7 cellular contexts compared by ENCODE assay signal in the genomic region with DNA sequence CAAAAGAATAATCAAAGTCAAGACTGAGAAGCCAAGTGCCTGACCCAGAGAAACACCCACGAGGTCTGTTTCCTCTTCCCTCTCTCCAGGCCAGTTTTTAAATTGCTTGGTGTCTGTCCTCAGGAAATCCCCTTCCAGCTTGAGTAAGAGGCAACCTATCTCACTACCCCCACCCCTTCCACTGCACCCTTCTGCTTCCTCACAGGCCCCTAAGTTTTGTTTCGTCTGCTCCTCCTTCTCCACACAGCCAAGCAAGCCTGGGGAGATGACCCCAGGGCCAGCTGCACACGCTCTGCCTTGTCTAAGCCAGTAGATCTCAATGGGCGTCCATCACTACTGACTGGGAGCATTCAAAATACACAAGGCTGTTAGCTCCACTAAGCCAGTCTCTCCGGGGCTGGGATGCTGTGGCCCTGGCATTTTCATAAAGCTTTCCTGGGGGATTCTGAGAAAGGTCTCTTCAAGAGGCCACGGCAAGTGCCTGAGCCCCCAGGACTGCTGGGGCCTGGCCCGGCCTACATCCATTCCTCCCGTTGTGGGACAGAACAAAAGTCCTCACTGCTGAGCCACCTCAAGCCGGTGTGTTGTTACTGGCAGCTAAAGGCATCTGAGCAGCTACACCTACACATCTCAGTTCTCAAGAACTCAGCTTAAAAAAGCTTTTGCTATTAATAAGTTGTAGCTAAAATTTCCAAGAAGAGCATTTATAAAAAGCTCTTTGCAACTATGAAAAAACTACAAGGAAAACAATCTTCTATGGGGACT. TPM values are rescaled to one million over a fixed set of nuclear protein-coding genes. Genes with fewer than 3 reads are reported as not detected.
DNase-seq lines count a peak whose midpoint lies in the region; ATAC-seq, FAIRE-seq and TF ChIP-seq lines count a peak whose summit lies in the region.

No MANE protein-coding gene starts in this region.

- peaks cover 2 to 32% of the 10 kb centered on the region in 2 donors for H3K36me3 ChIP-seq in kidney (ENCODE audit: control insufficient read depth in 1 of 2, insufficient read depth in 2 of 2, low read length in 2 of 2)

- intact Hi-C loops in kidney (cut with DNase I), result no loop called here

- TF ChIP-seq POLR2A in GM18951 (IDR thresholded peaks at IDR 0.05; ENCODE audit: extremely low read depth, insufficient read depth, insufficient read length) (peak; percentile 55), NB4 (IDR thresholded peaks at IDR 0.05; ENCODE audit: extremely low read depth, insufficient read length) (no peak)

- H3K9me3 ChIP-seq in kidney (ENCODE audit: control insufficient read depth in 1 of 2, low read length in 2 of 2), result no peaks in the 10 kb centered on the region

- TF ChIP-seq CTCF in NB4 (IDR thresholded peaks at IDR 0.05; ENCODE audit: low read depth, low read length) (no peak), kidney (IDR thresholded peaks at IDR 0.05; ENCODE audit: borderline replicate concordance, extremely low read depth, insufficient read depth) (no peak)

- no peak overlapping the region for H3K27ac ChIP-seq in kidney (ENCODE audit: low read depth in 2 of 2, low read length in 2 of 2)

- H3K9ac ChIP-seq in kidney (ENCODE audit: low read length in 2 of 2), result no peak overlapping the region

- peaks cover 0 to 7% of the 10 kb centered on the region in 2 donors for H3K4me1 ChIP-seq in kidney (ENCODE audit: control insufficient read depth in 1 of 2, insufficient read depth in 1 of 2, low read depth in 1 of 2, low read length in 2 of 2)

- in situ Hi-C loops in GM18951 (cut with MboI; ENCODE audit: low sequenced_read_pairs, unreplicated experiment), result no loop called here

- no peak overlapping the region for H3K4me3 ChIP-seq in NB4 (ENCODE audit: low read depth, low read length)
- H3K4me3 ChIP-seq in kidney (ENCODE audit: low read length in 2 of 2), result no peak overlapping the region

- DNase-seq in NB4 (ENCODE audit: low read depth) (peak; percentile 42), dermis blood vessel endothelial cell (peak; percentile 38), kidney (no peak), ecto neural progenitor cell (ENCODE audit: low spot score) (no peak)
- peak; percentile 37 for DNase-seq in stimulated activated CD4-positive, alpha-beta T cell treated with anti-CD3 and anti-CD28 coated beads, Interleukin-4, amount 100 ng/mL, for 1 hour

- no peak for ATAC-seq in GM21390 (IDR thresholded peaks at IDR 0.05; ENCODE audit: unreplicated experiment)

- FAIRE-seq in kidney (lab: Jason Lieb, UNC), result no peak

RNA-seq across cellular contexts. Expression of a gene that starts 14.9 kb away (rescaled TPM):
- total RNA-seq in dermis blood vessel endothelial cell, result 2.1 and 3.6 TPM in 2 replicates
- 12.8 TPM for total RNA-seq in kidney
- polyA plus RNA-seq in kidney (ENCODE audit: insufficient read depth, low read depth, low replicate concordance), result 0.82 TPM

RNA-seq across cellular contexts. Expression of a gene that starts 17.4 kb away (rescaled TPM):
- 3.2 and 3.5 TPM in 2 replicates for total RNA-seq in dermis blood vessel endothelial cell
- 36.4 TPM for total RNA-seq in kidney
- 22.7 TPM for polyA plus RNA-seq in kidney (ENCODE audit: insufficient read depth, low read depth, low replicate concordance)

RNA-seq across cellular contexts. Expression of a gene that starts 17.7 kb away (rescaled TPM):
- total RNA-seq in dermis blood vessel endothelial cell, result 28.4 and 47.0 TPM in 2 replicates
- 39.0 TPM for total RNA-seq in kidney
- 17.1 TPM for polyA plus RNA-seq in kidney (ENCODE audit: insufficient read depth, low read depth, low replicate concordance)

RNA-seq across cellular contexts. Expression of a gene that starts 34.1 kb away (rescaled TPM):
- total RNA-seq in dermis blood vessel endothelial cell (7.5 and 13.8 TPM in 2 replicates), kidney (43.6 TPM)
- 34.8 TPM for polyA plus RNA-seq in kidney (ENCODE audit: insufficient read depth, low read depth, low replicate concordance)

RNA-seq across cellular contexts. Expression of a gene that starts 34.4 kb away (rescaled TPM):
- total RNA-seq in dermis blood vessel endothelial cell (9.9 and 13.0 TPM in 2 replicates), kidney (33.7 TPM)
- 47.2 TPM for polyA plus RNA-seq in kidney (ENCODE audit: insufficient read depth, low read depth, low replicate concordance)

Comparison
In these comparisons a context has a peak if more than half of its experiments do, and no peak if none do; other contexts are left out.
1. DNase-seq: peak in NB4 (single experiment), dermis blood vessel endothelial cell (single experiment) and stimulated activated CD4-positive, alpha-beta T cell treated with anti-CD3 and anti-CD28 coated beads, Interleukin-4, amount 100 ng/mL, for 1 hour (single experiment); none in kidney (single experiment) and ecto neural progenitor cell (single experiment).